20 cellular contexts compared by ENCODE assay signal in genomic region chr10:43946445-43946844, GRCh38.
"Had no signal": no experiment of that assay in that cellular context is flagged by ENCODE, and none has a peak within 500 bp of the region (broad histone marks: within the 10 kb centered on the region; RNA-seq: fewer than 3 reads in every experiment).

No MANE protein-coding gene starts in this region.

- ATAC-seq: esophagus mucosa; gastrocnemius medialis; heart right ventricle; lower lobe of right lung; naive thymus-derived CD4-positive, alpha-beta T cell had no signal

- H3K9ac ChIP-seq: parathyroid adenoma had no signal

- H3K4me1 Mint-ChIP-seq: memory B cell had no signal

- H3K4me3 Mint-ChIP-seq: memory B cell; naive thymus-derived CD4-positive, alpha-beta T cell; nephron progenitor cell had no signal

- H3K36me3 ChIP-seq: gastrocnemius medialis, heart right ventricle, left ventricle myocardium inferior, lower lobe of right lung, sigmoid colon, stomach, thoracic aorta, transverse colon had no signal

- H3K27ac ChIP-seq: dorsolateral prefrontal cortex, gastrocnemius medialis, heart right ventricle, left ventricle myocardium inferior, lower lobe of right lung, parathyroid adenoma, sigmoid colon, skin epidermis, stomach, thoracic aorta, transverse colon had no signal

- H3K27ac Mint-ChIP-seq: memory B cell; naive thymus-derived CD4-positive, alpha-beta T cell; nephron progenitor cell had no signal

- H3K27me3 ChIP-seq: dorsolateral prefrontal cortex, gastrocnemius medialis, heart right ventricle, sigmoid colon, stomach, transverse colon had no signal

- H2AFZ ChIP-seq: parathyroid adenoma had no signal

- H3K9me3 ChIP-seq: gastrocnemius medialis, left ventricle myocardium inferior, lower lobe of right lung, sigmoid colon, stomach, thoracic aorta, transverse colon had no signal

- H3K4me3 ChIP-seq: dorsolateral prefrontal cortex, gastrocnemius medialis, heart right ventricle, left ventricle myocardium inferior, lower lobe of right lung, sigmoid colon, skin epidermis, stomach, thoracic aorta, transverse colon had no signal

- H3K4me1 ChIP-seq: gastrocnemius medialis, lower lobe of right lung, parathyroid adenoma, transverse colon had no signal

- DNase-seq: cortex of kidney; effector CD8-positive, alpha-beta T cell; gastrocnemius medialis; hypothalamus; left ventricle myocardium inferior; lower lobe of right lung; naive thymus-derived CD4-positive, alpha-beta T cell; nephron progenitor cell; sigmoid colon; stimulated activated naive CD4-positive, alpha-beta T cell; substantia nigra; transverse colon had no signal

- H3K36me3 Mint-ChIP-seq: memory B cell; naive thymus-derived CD4-positive, alpha-beta T cell had no signal
